Comparison of ENCODE assay signal across 25 cellular contexts in genomic region chr1:3599816-3600215, GRCh38.
"Had no signal": no experiment of that assay in that cellular context is flagged by ENCODE, and none has a peak within 500 bp of the region (broad histone marks: within the 10 kb centered on the region; RNA-seq: fewer than 3 reads in every experiment).

No MANE protein-coding gene starts in this region.

- DNase-seq: activated CD4-positive, alpha-beta T cell treated with anti-CD3 and anti-CD28 coated beads for 36 hours; activated CD4-positive, CD25-positive, alpha-beta regulatory T cell; activated CD8-positive, alpha-beta memory T cell treated with anti-CD3 and anti-CD28 coated beads for 24 hours; activated effector memory CD4-positive, alpha-beta T cell treated with Interleukin-2 at 50 U/mL for 16 hours; activated naive CD8-positive, alpha-beta T cell treated with anti-CD3 and anti-CD28 coated beads, Interleukin-2, amount 50 U/mL, for 24 hours; central memory CD4-positive, alpha-beta T cell; esophagus squamous epithelium; foreskin melanocyte; heart right ventricle; kidney glomerular epithelial cell; mesendoderm; mucosa of descending colon; spleen; stimulated activated naive CD4-positive, alpha-beta T cell; T-helper 1 cell; tibial artery had no signal

- H3K27me3 Mint-ChIP-seq: activated naive CD4-positive, alpha-beta T cell treated with anti-CD3 and anti-CD28 coated beads, Interleukin-2, amount 50 U/mL, for 24 hours had no signal

- H3K27ac ChIP-seq: epithelial cell of prostate, esophagus squamous epithelium, heart right ventricle, left lung, right atrium auricular region, spleen, suprapubic skin, tibial artery, upper lobe of right lung had no signal

- H3K27ac Mint-ChIP-seq: activated CD4-positive, alpha-beta T cell treated with anti-CD3 and anti-CD28 coated beads for 36 hours; activated naive CD4-positive, alpha-beta T cell treated with anti-CD3 and anti-CD28 coated beads, Interleukin-2, amount 50 U/mL, for 24 hours; activated naive CD8-positive, alpha-beta T cell treated with anti-CD3 and anti-CD28 coated beads, Interleukin-2, amount 50 U/mL, for 24 hours; T-helper 2 cell treated with Interferon-gamma antibody and Interleukin-4, amounts not matched to agents 5 μg/mL and 100 μg/mL, for 36 hours had no signal

- H3K9me3 Mint-ChIP-seq: activated naive CD4-positive, alpha-beta T cell treated with anti-CD3 and anti-CD28 coated beads, Interleukin-2, amount 50 U/mL, for 24 hours; activated naive CD8-positive, alpha-beta T cell treated with anti-CD3 and anti-CD28 coated beads, Interleukin-2, amount 50 U/mL, for 24 hours; neural crest cell; T-helper 2 cell treated with Interferon-gamma antibody and Interleukin-4, amounts not matched to agents 5 μg/mL and 100 μg/mL, for 36 hours had no signal

- ATAC-seq: activated CD4-positive, alpha-beta T cell treated with anti-CD3 and anti-CD28 coated beads for 36 hours; activated naive CD8-positive, alpha-beta T cell treated with anti-CD3 and anti-CD28 coated beads, Interleukin-2, amount 50 U/mL, for 24 hours; mucosa of descending colon had no signal

- H3K4me3 Mint-ChIP-seq: activated CD4-positive, alpha-beta T cell treated with anti-CD3 and anti-CD28 coated beads for 36 hours; activated naive CD4-positive, alpha-beta T cell treated with anti-CD3 and anti-CD28 coated beads, Interleukin-2, amount 50 U/mL, for 24 hours; activated naive CD8-positive, alpha-beta T cell treated with anti-CD3 and anti-CD28 coated beads, Interleukin-2, amount 50 U/mL, for 24 hours; neural crest cell; T-helper 2 cell treated with Interferon-gamma antibody and Interleukin-4, amounts not matched to agents 5 μg/mL and 100 μg/mL, for 36 hours had no signal

- H3K9me3 ChIP-seq: esophagus squamous epithelium, heart right ventricle, left lung, mucosa of descending colon, right atrium auricular region, spleen, suprapubic skin, tibial artery, upper lobe of right lung had no signal

- H3K36me3 Mint-ChIP-seq: activated naive CD4-positive, alpha-beta T cell treated with anti-CD3 and anti-CD28 coated beads, Interleukin-2, amount 50 U/mL, for 24 hours had no signal

- H3K27me3 ChIP-seq: left lung, right atrium auricular region, upper lobe of right lung had no signal

- H3K36me3 ChIP-seq: esophagus squamous epithelium, heart right ventricle, left lung, right atrium auricular region, spleen, suprapubic skin, tibial artery, upper lobe of right lung had no signal

- H3K4me3 ChIP-seq: esophagus squamous epithelium, heart right ventricle, left lung, lung, mucosa of descending colon, right atrium auricular region, spleen, suprapubic skin, tibial artery, upper lobe of right lung had no signal
